ENCODE assay signal across 8 cellular contexts in genomic region chrX:154013614-154014360, GRCh38. TPM values are rescaled to one million over a fixed set of nuclear protein-coding genes. Genes with fewer than 3 reads are reported as not detected.
DNase-seq lines count a peak whose midpoint lies in the region; ATAC-seq and TF ChIP-seq lines count a peak whose summit lies in the region.

No MANE protein-coding gene starts in this region.

- H3K36me3 Mint-ChIP-seq in T-cell = peaks cover 3% of the 10 kb centered on the region
- H3K36me3 Mint-ChIP-seq in MCF 10A (ENCODE audit: insufficient read depth, unreplicated experiment) = peaks cover 46% of the 10 kb centered on the region
- peaks cover 17 to 27% of the 10 kb centered on the region in 2 donors for H3K36me3 Mint-ChIP-seq in stimulated activated naive B cell treated with anti-CD40 and anti-IgM and Interleukin-4, amounts not matched to agents 10 μg/mL and 1 μg/mL and 100 μg/mL, for 72 hours

- H3K27me3 Mint-ChIP-seq in T-cell = peaks cover 0 to 4% of the 10 kb centered on the region in 2 donors
- H3K27me3 Mint-ChIP-seq in MCF 10A (ENCODE audit: insufficient read depth, unreplicated experiment) = peaks cover 12% of the 10 kb centered on the region
- H3K27me3 Mint-ChIP-seq in stimulated activated naive B cell treated with anti-CD40 and anti-IgM and Interleukin-4, amounts not matched to agents 10 μg/mL and 1 μg/mL and 100 μg/mL, for 72 hours = peaks cover 0 to 4% of the 10 kb centered on the region in 2 donors

- H3K4me3 ChIP-seq in HEK293 (ENCODE audit: low read depth, low read length) = no peak overlapping the region

- no peaks in the 10 kb centered on the region for H3K4me1 ChIP-seq in HEK293 (ENCODE audit: control insufficient read depth, insufficient read depth, low read length)

- peak; percentile 26 for DNase-seq in Caki2 (ENCODE audit: low read depth)
- peak in 31 of 34 experiments; percentile 16 to 57 (median 39) for DNase-seq in T-cell
- DNase-seq in MCF 10A (ENCODE audit: unreplicated experiment) = peak; percentile 32
- DNase-seq in stimulated activated naive B cell treated with anti-CD40 and anti-IgM and Interleukin-4, amounts not matched to agents 10 μg/mL and 1 μg/mL and 100 μg/mL, for 72 hours = no peak
- no peak for DNase-seq in mesenteric fat pad (ENCODE audit: low spot score)
- no peak for DNase-seq in occipital lobe (lab: John Stamatoyannopoulos, UW)

- peak; percentile 72 to 79 (median 76) for ATAC-seq in T-cell (replicated peaks in 1 of 4)
- peak; percentile 76 to 86 for ATAC-seq in stimulated activated naive B cell treated with anti-CD40 and anti-IgM and Interleukin-4, amounts not matched to agents 10 μg/mL and 1 μg/mL and 100 μg/mL, for 72 hours (replicated peaks)

- H3K27ac ChIP-seq in HEK293 (ENCODE audit: extremely low read depth, low read depth, low read length) (no peak overlapping the region), layer of hippocampus (ENCODE audit: low read depth, low read length) (peak overlapping the region; percentile 76)

- POLR2A ChIA-PET in HEK293 (lab: Yijun Ruan, JAX) = interaction anchor here (0.7 to 4.6 kb wide), 5 partner anchors 9 to 521 kb away, joined by 3 to 21 read pairs (median 4); partner anchors contain the start of genes HCFC1 and TMEM187
- POLR2A ChIA-PET in T-cell (lab: Charles Lee) = no interaction called here
- POLR2A ChIA-PET in MCF 10A (lab: Yijun Ruan, JAX) = interaction anchor here (0.7 to 1.1 kb wide), 3 partner anchors 42 to 476 kb away, joined by 3 to 4 read pairs (median 4); partner anchors contain the start of gene HCFC1

- peak overlapping the region in 1 of 2 donors; percentile 17 for H3K27ac Mint-ChIP-seq in T-cell
- H3K27ac Mint-ChIP-seq in MCF 10A (ENCODE audit: low read depth, unreplicated experiment) = no peak overlapping the region
- H3K27ac Mint-ChIP-seq in stimulated activated naive B cell treated with anti-CD40 and anti-IgM and Interleukin-4, amounts not matched to agents 10 μg/mL and 1 μg/mL and 100 μg/mL, for 72 hours = peak overlapping the region; percentile 67

- no peaks in the 10 kb centered on the region for H3K9me3 ChIP-seq in HEK293 (ENCODE audit: control insufficient read depth, insufficient read depth, low read depth, low read length)

- CTCF ChIA-PET in HEK293 (lab: Yijun Ruan, JAX) (interaction anchor here (0.6 to 3.9 kb wide), 38 partner anchors 9 to 1054 kb away, joined by 3 to 35 read pairs (median 4); no protein-coding TSS in a partner anchor), T-cell (lab: Charles Lee) (interaction anchor here (0.7 to 1.4 kb wide), 6 partner anchors 8 to 215 kb away, joined by 3 to 4 read pairs (median 3); no protein-coding TSS in a partner anchor), MCF 10A (lab: Yijun Ruan, JAX) (interaction anchor here (0.5 to 4.0 kb wide), 35 partner anchors 8 to 1093 kb away, joined by 3 to 35 read pairs (median 4); partner anchors contain the start of gene HCFC1)

- intact Hi-C loops in MCF 10A (cut with micrococcal nuclease) = loop anchor here (2.0 kb wide), 1 partner anchor 37 kb away; no protein-coding TSS in a partner anchor

- H3K27me3 ChIP-seq in layer of hippocampus (ENCODE audit: control insufficient read depth, insufficient read depth, low read length) = no peaks in the 10 kb centered on the region

- H3K4me1 Mint-ChIP-seq in T-cell = peaks cover 0 to 19% (median 17%) of the 10 kb centered on the region in 3 donors
- H3K4me1 Mint-ChIP-seq in MCF 10A (ENCODE audit: insufficient read depth, unreplicated experiment) = peaks cover 9% of the 10 kb centered on the region
- H3K4me1 Mint-ChIP-seq in stimulated activated naive B cell treated with anti-CD40 and anti-IgM and Interleukin-4, amounts not matched to agents 10 μg/mL and 1 μg/mL and 100 μg/mL, for 72 hours = peaks cover 19 to 37% of the 10 kb centered on the region in 2 donors

- H3K9me3 Mint-ChIP-seq in T-cell = no peaks in the 10 kb centered on the region
- H3K9me3 Mint-ChIP-seq in MCF 10A (ENCODE audit: unreplicated experiment) = no peaks in the 10 kb centered on the region
- H3K9me3 Mint-ChIP-seq in stimulated activated naive B cell treated with anti-CD40 and anti-IgM and Interleukin-4, amounts not matched to agents 10 μg/mL and 1 μg/mL and 100 μg/mL, for 72 hours = no peaks in the 10 kb centered on the region

- H3K36me3 ChIP-seq in HEK293 (ENCODE audit: control insufficient read depth in 2 of 2, insufficient read depth in 1 of 2, low read length in 2 of 2) = peaks cover 8 to 81% of the 10 kb centered on the region in 2 experiments; a peak in 2 of 3 replicates

- no TSS peak for BruUV-seq in MCF 10A (replicated peaks; lab: Mats Ljungman, UMichigan)

- in situ Hi-C loops in Caki2 (cut with HindIII; ENCODE audit: low pct_unique_long_range_greater_than_20kb, low sequenced_read_pairs) = no loop called here

- peak; percentile 83 for TF ChIP-seq CTCF in HEK293 (tag by site-specific recombination; IDR thresholded peaks at IDR 0.05)
- peak; percentile 92 for TF ChIP-seq CTCF in MCF 10A (IDR thresholded peaks at IDR 0.05; ENCODE audit: unreplicated experiment)

- no peak overlapping the region for H3K4me3 Mint-ChIP-seq in T-cell
- no peak overlapping the region for H3K4me3 Mint-ChIP-seq in MCF 10A (ENCODE audit: unreplicated experiment)
- H3K4me3 Mint-ChIP-seq in stimulated activated naive B cell treated with anti-CD40 and anti-IgM and Interleukin-4, amounts not matched to agents 10 μg/mL and 1 μg/mL and 100 μg/mL, for 72 hours = peak overlapping the region in 1 of 2 donors; percentile 19

TF ChIP-seq in HEK293, 187 proteins besides CTCF, POLR2A, EP300 and RAD21 (continues in another document):
- TF ChIP-seq ZNF2 (tag by site-specific recombination; IDR thresholded peaks at IDR 0.05) (0 out of 2 replicates have a peak, but pooled peaks have one; percentile 39), ZNF23 (tag by site-specific recombination; IDR thresholded peaks at IDR 0.05; ENCODE audit: borderline replicate concordance) (no peak), PRDM4 (tag by site-specific recombination; IDR thresholded peaks at IDR 0.05) (no peak), ZBTB44 (tag by site-specific recombination; IDR thresholded peaks at IDR 0.05) (no peak), ZNF677 (tag by site-specific recombination; IDR thresholded peaks at IDR 0.05) (no peak), ZNF654 (tag by site-specific recombination; IDR thresholded peaks at IDR 0.05; ENCODE audit: low read depth) (peak; percentile 78)

RNA-seq across cellular contexts. Expression of gene IRAK1, which starts 5.9 kb away (rescaled TPM):
- 116 and 131 TPM in 2 replicates for total RNA-seq in Caki2 (2014; rRNA removed; shearing (Covaris generic); ENCODE audit: low replicate concordance)
- 100 to 1,000 TPM in 1 of 5 donors, 10 to 100 TPM in 4; 66.5 to 102 (median 85.0) TPM for total RNA-seq in T-cell
- total RNA-seq in MCF 10A (2022) = 201 and 237 TPM in 2 replicates
- 167 TPM for total RNA-seq in mesenteric fat pad
- 8.7 TPM for total RNA-seq in occipital lobe

RNA-seq across cellular contexts. Expression of gene TMEM187, which starts 41.2 kb away (rescaled TPM):
- total RNA-seq in Caki2 (2014; rRNA removed; shearing (Covaris generic); ENCODE audit: low replicate concordance) = 5.7 and 16.6 TPM in 2 replicates
- 10 to 100 TPM in 3 of 5 donors, 1 to 10 TPM in 2; 4.0 to 16.9 (median 14.1) TPM for total RNA-seq in T-cell
- total RNA-seq in MCF 10A (2022) = 9.3 and 10.9 TPM in 2 replicates
- total RNA-seq in mesenteric fat pad = 8.7 TPM
- 2.7 TPM for total RNA-seq in occipital lobe

RNA-seq across cellular contexts. Expression of gene HCFC1, which starts 42.2 kb away (rescaled TPM):
- total RNA-seq in Caki2 (2014; rRNA removed; shearing (Covaris generic); ENCODE audit: low replicate concordance) = 9.5 and 10.1 TPM in 2 replicates
- total RNA-seq in T-cell (10 to 100 TPM; 67.1 to 73.4 (median 69.2) TPM), MCF 10A (2022) (40.3 and 44.5 TPM in 2 replicates), mesenteric fat pad (45.3 TPM), occipital lobe (12.6 TPM)

Comparison
In these comparisons a context has a peak if more than half of its experiments do, and no peak if none do; other contexts are left out.
1. DNase-seq: peak in Caki2 (single experiment), T-cell (31 of 34) and MCF 10A (single experiment); none in stimulated activated naive B cell treated with anti-CD40 and anti-IgM and Interleukin-4, amounts not matched to agents 10 μg/mL and 1 μg/mL and 100 μg/mL, for 72 hours (single experiment), mesenteric fat pad (single experiment) and occipital lobe (single experiment).
2. POLR2A ChIA-PET loops: an anchor here in HEK293 (0.7 to 4.6 kb wide) and MCF 10A (0.7 to 1.1 kb wide); none called in T-cell.